In the genomic region with DNA sequence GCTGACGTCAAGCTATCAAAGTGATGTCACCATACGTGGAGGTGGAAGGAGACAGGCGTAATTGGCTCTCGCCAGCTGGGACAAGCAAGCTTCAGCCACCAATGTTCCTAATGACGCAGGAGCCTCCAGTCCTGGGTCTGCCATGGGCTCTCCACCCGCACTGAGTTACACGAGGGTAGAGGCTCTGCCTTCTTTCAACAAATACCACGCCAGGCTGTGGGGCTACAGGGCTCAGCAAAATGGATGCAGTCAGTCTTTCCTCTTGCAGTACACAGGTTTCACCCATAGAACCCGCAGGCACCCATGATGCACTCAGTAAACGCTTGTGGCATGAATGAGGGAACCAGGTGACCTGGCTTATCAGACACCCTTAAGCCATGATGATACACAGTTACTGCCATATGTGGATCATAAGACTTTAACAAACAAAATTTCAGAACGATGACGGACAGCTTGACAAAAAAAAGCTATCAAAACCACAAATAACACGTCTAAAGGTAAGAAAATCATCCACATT, we compare ENCODE assay signal across 1 cellular context.
TF ChIP-seq lines count a peak whose summit lies in the region.

No MANE protein-coding gene starts in this region.

TF ChIP-seq in neural cell, 6 proteins besides CTCF, POLR2A, EP300 and RAD21 (continued from another document):
- TF ChIP-seq, protein P1, sequence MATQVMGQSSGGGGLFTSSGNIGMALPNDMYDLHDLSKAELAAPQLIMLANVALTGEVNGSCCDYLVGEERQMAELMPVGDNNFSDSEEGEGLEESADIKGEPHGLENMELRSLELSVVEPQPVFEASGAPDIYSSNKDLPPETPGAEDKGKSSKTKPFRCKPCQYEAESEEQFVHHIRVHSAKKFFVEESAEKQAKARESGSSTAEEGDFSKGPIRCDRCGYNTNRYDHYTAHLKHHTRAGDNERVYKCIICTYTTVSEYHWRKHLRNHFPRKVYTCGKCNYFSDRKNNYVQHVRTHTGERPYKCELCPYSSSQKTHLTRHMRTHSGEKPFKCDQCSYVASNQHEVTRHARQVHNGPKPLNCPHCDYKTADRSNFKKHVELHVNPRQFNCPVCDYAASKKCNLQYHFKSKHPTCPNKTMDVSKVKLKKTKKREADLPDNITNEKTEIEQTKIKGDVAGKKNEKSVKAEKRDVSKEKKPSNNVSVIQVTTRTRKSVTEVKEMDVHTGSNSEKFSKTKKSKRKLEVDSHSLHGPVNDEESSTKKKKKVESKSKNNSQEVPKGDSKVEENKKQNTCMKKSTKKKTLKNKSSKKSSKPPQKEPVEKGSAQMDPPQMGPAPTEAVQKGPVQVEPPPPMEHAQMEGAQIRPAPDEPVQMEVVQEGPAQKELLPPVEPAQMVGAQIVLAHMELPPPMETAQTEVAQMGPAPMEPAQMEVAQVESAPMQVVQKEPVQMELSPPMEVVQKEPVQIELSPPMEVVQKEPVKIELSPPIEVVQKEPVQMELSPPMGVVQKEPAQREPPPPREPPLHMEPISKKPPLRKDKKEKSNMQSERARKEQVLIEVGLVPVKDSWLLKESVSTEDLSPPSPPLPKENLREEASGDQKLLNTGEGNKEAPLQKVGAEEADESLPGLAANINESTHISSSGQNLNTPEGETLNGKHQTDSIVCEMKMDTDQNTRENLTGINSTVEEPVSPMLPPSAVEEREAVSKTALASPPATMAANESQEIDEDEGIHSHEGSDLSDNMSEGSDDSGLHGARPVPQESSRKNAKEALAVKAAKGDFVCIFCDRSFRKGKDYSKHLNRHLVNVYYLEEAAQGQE (IDR thresholded peaks at IDR 0.05; ENCODE audit: borderline replicate concordance), result no peak
TF ChIP-seq in neural cell: peak in this region for 0.
